In the genomic region with DNA sequence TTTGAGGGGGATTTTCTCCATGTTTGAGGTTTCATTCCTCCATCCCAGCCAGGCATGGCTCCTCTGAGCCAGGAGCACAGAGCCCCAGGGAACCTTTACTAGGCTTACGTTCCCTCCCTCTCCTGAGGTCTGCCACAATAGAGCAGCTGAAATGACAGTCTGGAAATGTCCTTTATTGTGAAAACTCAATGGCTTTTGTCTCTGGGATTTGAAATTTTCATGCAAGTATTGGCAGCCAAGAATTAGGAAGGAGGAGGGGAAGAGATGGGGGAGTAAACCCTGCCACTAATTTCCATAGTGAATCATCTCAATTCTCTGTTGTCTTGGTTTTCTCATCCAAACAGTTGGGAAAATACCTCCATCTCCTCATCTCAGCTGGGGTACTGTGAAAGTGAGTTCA, we compare ENCODE assay signal across 17 cellular contexts. TPM values are rescaled to one million over a fixed set of nuclear protein-coding genes. Genes with fewer than 3 reads are reported as not detected.
DNase-seq lines count a peak whose midpoint lies in the region; ATAC-seq and TF ChIP-seq lines count a peak whose summit lies in the region.
"Had no signal": no experiment of that assay in that cellular context is flagged by ENCODE, and none has a peak within 500 bp of the region (broad histone marks: within the 10 kb centered on the region; RNA-seq: fewer than 3 reads in every experiment).

No MANE protein-coding gene starts in this region.

- H3K27ac ChIP-seq in endodermal cell (ENCODE audit: low read depth, low read length) (no peak overlapping the region), neural progenitor cell (no peak overlapping the region)
- H3K27ac ChIP-seq: esophagus muscularis mucosa had no signal

- 54% methylated on average over 1 of the region's 1 CpG; no CpG with 5 or more reads in 1 of the 2 experiments for WGBS in endodermal cell (ENCODE audit: insufficient coverage in 1 of 2, insufficient read length in 1 of 2), 2 experiments

- no peak overlapping the region for H3K27ac Mint-ChIP-seq in endodermal cell
- H3K27ac Mint-ChIP-seq in neural progenitor cell = no peak overlapping the region
- H3K27ac Mint-ChIP-seq: activated CD4-positive, alpha-beta memory T cell treated with anti-CD3 and anti-CD28 coated beads, Interleukin-2, amount 10 ng/mL, durations not matched to agents 7 days and 5 days; activated naive CD8-positive, alpha-beta T cell treated with anti-CD3 and anti-CD28 coated beads for 36 hours had no signal

- H3K4me1 Mint-ChIP-seq in endodermal cell (peaks cover 52% of the 10 kb centered on the region), neural progenitor cell (peaks cover 51% of the 10 kb centered on the region)

- no peaks in the 10 kb centered on the region for H3K36me3 Mint-ChIP-seq in endodermal cell (ENCODE audit: low read depth)
- no peaks in the 10 kb centered on the region for H3K36me3 Mint-ChIP-seq in neural progenitor cell
- H3K36me3 Mint-ChIP-seq: activated naive CD8-positive, alpha-beta T cell treated with anti-CD3 and anti-CD28 coated beads for 36 hours had no signal

- peaks cover 2% of the 10 kb centered on the region; the same call in 1 of the 2 replicates for H3K27me3 ChIP-seq in H7 (ENCODE audit: control insufficient read depth, insufficient read depth, low read length)
- peaks cover 15% of the 10 kb centered on the region for H3K27me3 ChIP-seq in endodermal cell (ENCODE audit: control insufficient read depth, insufficient read depth, low read length, poor library complexity, severe bottlenecking)
- H3K27me3 ChIP-seq in neural progenitor cell = peaks cover 21% of the 10 kb centered on the region
- H3K27me3 ChIP-seq: breast epithelium, esophagus muscularis mucosa had no signal

- H3K9me3 ChIP-seq in endodermal cell (ENCODE audit: control insufficient read depth, low read length) (no peaks in the 10 kb centered on the region), neural progenitor cell (ENCODE audit: low read depth) (no peaks in the 10 kb centered on the region)
- H3K9me3 ChIP-seq: breast epithelium, esophagus muscularis mucosa had no signal

- DNase-seq in H7 = peak; percentile 55
- DNase-seq in NCI-H2107 treated with DMSO at 0.1 percent for 48 hours (lab: John Stamatoyannopoulos, UW; ENCODE audit: unreplicated experiment) = peak; percentile 60
- DNase-seq in endodermal cell = peak; percentile 72
- DNase-seq in neural progenitor cell (ENCODE audit: low spot score) = peak; percentile 70
- no peak for DNase-seq in NCI-H524 treated with DMSO at 0.1 percent for 48 hours (lab: John Stamatoyannopoulos, UW)
- no peak for DNase-seq in dedifferentiated amniotic fluid mesenchymal stem cell (ENCODE audit: extremely low spot score)
- DNase-seq in COLO829 (ENCODE audit: low spot score) = no peak
- DNase-seq: activated CD4-positive, alpha-beta memory T cell treated with anti-CD3 and anti-CD28 coated beads, Interleukin-2, amount 10 ng/mL, durations not matched to agents 7 days and 5 days; activated naive CD8-positive, alpha-beta T cell treated with anti-CD3 and anti-CD28 coated beads for 36 hours; activated T-cell treated with anti-CD3 and anti-CD28 coated beads, Interleukin-2, amount 50 U/mL, for 4 hours; kidney; MM.1S had no signal

- H2AFZ ChIP-seq in neural progenitor cell (replicated peaks) = no peak overlapping the region

- H3K4me2 ChIP-seq in neural progenitor cell = peak overlapping the region; percentile 93

- peaks cover 30% of the 10 kb centered on the region for H3K79me2 ChIP-seq in neural progenitor cell (ENCODE audit: low read depth)

- no peaks in the 10 kb centered on the region for H3K36me3 ChIP-seq in H7 (replicated peaks; ENCODE audit: control insufficient read depth, insufficient read depth, low read length)
- H3K36me3 ChIP-seq in endodermal cell (ENCODE audit: control insufficient read depth, insufficient read depth, low read length) = no peaks in the 10 kb centered on the region
- no peaks in the 10 kb centered on the region for H3K36me3 ChIP-seq in neural progenitor cell
- H3K36me3 ChIP-seq: breast epithelium, esophagus muscularis mucosa had no signal

- H3K9me3 Mint-ChIP-seq in endodermal cell (no peaks in the 10 kb centered on the region), neural progenitor cell (no peaks in the 10 kb centered on the region)
- H3K9me3 Mint-ChIP-seq: activated CD4-positive, alpha-beta memory T cell treated with anti-CD3 and anti-CD28 coated beads, Interleukin-2, amount 10 ng/mL, durations not matched to agents 7 days and 5 days; activated naive CD8-positive, alpha-beta T cell treated with anti-CD3 and anti-CD28 coated beads for 36 hours; activated T-cell treated with anti-CD3 and anti-CD28 coated beads, Interleukin-2, amount 50 U/mL, for 4 hours had no signal

- peaks cover 48% of the 10 kb centered on the region for H3F3A ChIP-seq in neural progenitor cell (ENCODE audit: low read depth)

- ATAC-seq in HG02763 (IDR thresholded peaks at IDR 0.05; ENCODE audit: unreplicated experiment) = no peak
- ATAC-seq: activated T-cell treated with anti-CD3 and anti-CD28 coated beads, Interleukin-2, amount 50 U/mL, for 4 hours; Right ventricle myocardium inferior; sciatic nerve had no signal

- H3K4me3 Mint-ChIP-seq in endodermal cell = no peak overlapping the region
- no peak overlapping the region for H3K4me3 Mint-ChIP-seq in neural progenitor cell
- H3K4me3 Mint-ChIP-seq: activated CD4-positive, alpha-beta memory T cell treated with anti-CD3 and anti-CD28 coated beads, Interleukin-2, amount 10 ng/mL, durations not matched to agents 7 days and 5 days; activated naive CD8-positive, alpha-beta T cell treated with anti-CD3 and anti-CD28 coated beads for 36 hours; activated T-cell treated with anti-CD3 and anti-CD28 coated beads, Interleukin-2, amount 50 U/mL, for 4 hours had no signal

- no peak overlapping the region for H3K9ac ChIP-seq in endodermal cell (ENCODE audit: extremely low read depth, low read length, poor library complexity, severe bottlenecking)
- H3K9ac ChIP-seq in neural progenitor cell = no peak overlapping the region

- H3K4me1 ChIP-seq in endodermal cell (ENCODE audit: control insufficient read depth, insufficient read depth, low read length) (peaks cover 25% of the 10 kb centered on the region), neural progenitor cell (peaks cover 57% of the 10 kb centered on the region)

- H3K27me3 Mint-ChIP-seq in endodermal cell (ENCODE audit: insufficient read depth) (peaks cover 40% of the 10 kb centered on the region), neural progenitor cell (ENCODE audit: insufficient read depth, low read depth) (peaks cover 23% of the 10 kb centered on the region)

- H3K4me3 ChIP-seq in H7 (ENCODE audit: insufficient read depth, low read depth, low read length) (no peak overlapping the region), endodermal cell (ENCODE audit: low read length) (no peak overlapping the region), neural progenitor cell (no peak overlapping the region)
- H3K4me3 ChIP-seq: breast epithelium, esophagus muscularis mucosa had no signal

- no peak for TF ChIP-seq CTCF in endodermal cell (conservative IDR thresholded peaks at IDR 0.05)
- no peak for TF ChIP-seq CTCF in neural progenitor cell (IDR thresholded peaks at IDR 0.05)

- H4K20me1 ChIP-seq in neural progenitor cell (ENCODE audit: low read depth) = peaks cover 11% of the 10 kb centered on the region

RNA-seq across cellular contexts. Expression of gene PLEKHG3, which starts 2.6 kb away (rescaled TPM):
- total RNA-seq in H7 (2014; rRNA removed; shearing (Covaris generic)) = 36.7 and 47.0 TPM in 2 replicates
- total RNA-seq in endodermal cell (10 to 100 TPM; 31.7 to 52.6 TPM), neural progenitor cell (ENCODE audit: low replicate concordance) (12.6 and 50.0 TPM in 2 replicates)
- 35.6 TPM for polyA plus RNA-seq in endodermal cell (2013, experiment 1 of 2)
- polyA plus RNA-seq in endodermal cell (2013, experiment 2 of 2) = 30.8 TPM

Comparison
In these comparisons a context has a peak if more than half of its experiments do, and no peak if none do; other contexts are left out.
1. DNase-seq: peak in H7 (single experiment), NCI-H2107 treated with DMSO at 0.1 percent for 48 hours (single experiment), endodermal cell (single experiment) and neural progenitor cell (single experiment); none in NCI-H524 treated with DMSO at 0.1 percent for 48 hours (single experiment), dedifferentiated amniotic fluid mesenchymal stem cell (single experiment) and COLO829 (single experiment).